23 cellular contexts compared by ENCODE assay signal in the genomic region with DNA sequence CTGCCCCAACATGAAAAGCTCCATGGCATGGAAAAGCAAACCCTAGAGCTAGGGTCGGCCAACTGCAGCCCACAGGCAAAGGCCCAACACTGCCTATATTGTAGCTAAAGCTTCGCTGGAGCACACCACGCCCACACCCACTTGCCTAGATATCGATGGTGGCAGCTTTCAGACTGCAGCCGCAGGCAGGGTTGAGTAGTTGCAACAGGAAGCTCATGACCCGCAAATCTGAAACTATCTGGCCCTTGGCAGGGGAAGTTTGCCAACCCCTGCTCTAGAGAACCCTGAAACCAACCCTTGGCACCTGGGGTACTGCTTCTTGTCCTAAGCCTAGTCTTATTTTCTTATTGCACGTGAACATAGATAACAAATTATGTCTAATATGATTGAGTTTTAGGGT.
"Had no signal": no experiment of that assay in that cellular context is flagged by ENCODE, and none has a peak within 500 bp of the region (broad histone marks: within the 10 kb centered on the region; RNA-seq: fewer than 3 reads in every experiment).

No MANE protein-coding gene starts in this region.

- H3K27me3 ChIP-seq: dorsolateral prefrontal cortex, foreskin keratinocyte, spleen, suprapubic skin, transverse colon, uterus had no signal

- H3K4me3 Mint-ChIP-seq: activated CD8-positive, alpha-beta T cell treated with anti-CD3 and anti-CD28 coated beads for 36 hours; activated naive CD4-positive, alpha-beta T cell treated with anti-CD3 and anti-CD28 coated beads, Interleukin-2, amount 10 ng/mL, durations not matched to agents 7 days and 5 days; activated naive CD8-positive, alpha-beta T cell treated with anti-CD3 and anti-CD28 coated beads, Interleukin-2, amount 50 U/mL, for 24 hours; activated T-cell treated with anti-CD3 and anti-CD28 coated beads, Interleukin-2, amount 50 U/mL, for 24 hours; brain; endodermal cell; natural killer cell; stimulated activated naive CD8-positive, alpha-beta T cell treated with anti-CD3 and anti-CD28 coated beads, Interleukin-15, Interleukin-2, amounts not matched to agents 100 ng/mL and 50 ng/mL, for 24 hours; WTC11 had no signal

- H3K27me3 Mint-ChIP-seq: activated CD8-positive, alpha-beta T cell treated with anti-CD3 and anti-CD28 coated beads for 36 hours; activated naive CD4-positive, alpha-beta T cell treated with anti-CD3 and anti-CD28 coated beads, Interleukin-2, amount 10 ng/mL, durations not matched to agents 7 days and 5 days; activated naive CD8-positive, alpha-beta T cell treated with anti-CD3 and anti-CD28 coated beads, Interleukin-2, amount 50 U/mL, for 24 hours; activated T-cell treated with anti-CD3 and anti-CD28 coated beads, Interleukin-2, amount 50 U/mL, for 24 hours; stimulated activated naive CD8-positive, alpha-beta T cell treated with anti-CD3 and anti-CD28 coated beads, Interleukin-15, Interleukin-2, amounts not matched to agents 100 ng/mL and 50 ng/mL, for 24 hours had no signal

- H3K27ac ChIP-seq: epithelial cell of prostate, foreskin keratinocyte, spleen, suprapubic skin, transverse colon, uterus had no signal

- ATAC-seq: activated CD8-positive, alpha-beta T cell treated with anti-CD3 and anti-CD28 coated beads for 36 hours; activated naive CD8-positive, alpha-beta T cell treated with anti-CD3 and anti-CD28 coated beads, Interleukin-2, amount 50 U/mL, for 24 hours; foreskin keratinocyte; left cardiac atrium; natural killer cell; WTC11 had no signal

- H3K4me1 ChIP-seq: foreskin keratinocyte, spleen, suprapubic skin, transverse colon, uterus had no signal

- H3K4me3 ChIP-seq: dorsolateral prefrontal cortex, spleen, suprapubic skin, transverse colon, uterus had no signal

- H3K36me3 Mint-ChIP-seq: activated naive CD4-positive, alpha-beta T cell treated with anti-CD3 and anti-CD28 coated beads, Interleukin-2, amount 10 ng/mL, durations not matched to agents 7 days and 5 days; brain; natural killer cell had no signal

- H3K27ac Mint-ChIP-seq: activated CD8-positive, alpha-beta T cell treated with anti-CD3 and anti-CD28 coated beads for 36 hours; activated naive CD4-positive, alpha-beta T cell treated with anti-CD3 and anti-CD28 coated beads, Interleukin-2, amount 10 ng/mL, durations not matched to agents 7 days and 5 days; activated naive CD8-positive, alpha-beta T cell treated with anti-CD3 and anti-CD28 coated beads, Interleukin-2, amount 50 U/mL, for 24 hours; activated T-cell treated with anti-CD3 and anti-CD28 coated beads, Interleukin-2, amount 50 U/mL, for 24 hours; endodermal cell; natural killer cell; stimulated activated naive CD8-positive, alpha-beta T cell treated with anti-CD3 and anti-CD28 coated beads, Interleukin-15, Interleukin-2, amounts not matched to agents 100 ng/mL and 50 ng/mL, for 24 hours; WTC11 had no signal

- H3K36me3 ChIP-seq: spleen, suprapubic skin, transverse colon, uterus had no signal

- H3K4me1 Mint-ChIP-seq: activated naive CD4-positive, alpha-beta T cell treated with anti-CD3 and anti-CD28 coated beads, Interleukin-2, amount 10 ng/mL, durations not matched to agents 7 days and 5 days; activated naive CD8-positive, alpha-beta T cell treated with anti-CD3 and anti-CD28 coated beads, Interleukin-2, amount 50 U/mL, for 24 hours; natural killer cell; WTC11 had no signal

- DNase-seq: activated CD4-positive, alpha-beta T cell treated with anti-CD3 and anti-CD28 coated beads for 48 hours; activated CD8-positive, alpha-beta T cell treated with anti-CD3 and anti-CD28 coated beads for 36 hours; activated naive CD4-positive, alpha-beta T cell treated with anti-CD3 and anti-CD28 coated beads, Interleukin-2, amount 10 ng/mL, durations not matched to agents 7 days and 5 days; activated naive CD8-positive, alpha-beta T cell treated with anti-CD3 and anti-CD28 coated beads, Interleukin-2, amount 50 U/mL, for 24 hours; activated T-cell treated with anti-CD3 and anti-CD28 coated beads, Interleukin-2, amount 50 U/mL, for 24 hours; anterior cingulate cortex; caudate nucleus; dorsolateral prefrontal cortex; endodermal cell; foreskin keratinocyte; hippocampal formation; left cardiac atrium; mesendoderm; natural killer cell; retina; spleen; transverse colon; uterus had no signal

- H3K9me3 ChIP-seq: suprapubic skin, transverse colon, uterus had no signal

- H3K9me3 Mint-ChIP-seq: endodermal cell had no signal
